12 cellular contexts compared by ENCODE assay signal in the genomic region with DNA sequence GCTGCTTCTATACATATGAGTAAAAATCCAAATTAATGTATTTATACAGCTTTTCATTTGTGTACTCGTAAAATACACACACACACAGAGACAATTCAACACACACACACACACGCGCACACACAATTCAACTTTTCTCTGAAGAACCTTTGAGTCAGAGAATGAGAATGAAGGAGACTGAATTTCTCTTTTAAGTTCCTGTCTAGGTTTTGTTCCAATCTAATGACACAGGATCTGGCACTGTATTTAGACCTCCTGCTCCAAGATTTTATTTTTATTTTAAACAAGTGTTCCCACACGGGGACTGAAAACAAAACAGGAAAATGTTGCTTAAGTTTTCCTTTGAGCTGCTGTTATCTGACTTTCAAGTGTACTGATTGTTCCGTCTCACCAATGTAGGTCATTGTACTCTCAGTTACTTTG.
DNase-seq lines count a peak whose midpoint lies in the region; ATAC-seq and TF ChIP-seq lines count a peak whose summit lies in the region.
"Had no signal": no experiment of that assay in that cellular context is flagged by ENCODE, and none has a peak within 500 bp of the region (broad histone marks: within the 10 kb centered on the region; RNA-seq: fewer than 3 reads in every experiment).

No MANE protein-coding gene starts in this region.

- no peaks in the 10 kb centered on the region for H3K9me3 Mint-ChIP-seq in endothelial cell (ENCODE audit: unreplicated experiment)
- H3K9me3 Mint-ChIP-seq: activated naive CD4-positive, alpha-beta T cell treated with anti-CD3 and anti-CD28 coated beads for 36 hours had no signal

- in situ Hi-C loops in GM23248 (cut with MboI): no loop called here

- H3K9ac ChIP-seq in GM23248: peak overlapping the region; percentile 24; the same call in 1 of the 2 replicates

- H3K4me3 Mint-ChIP-seq in endothelial cell (ENCODE audit: unreplicated experiment): no peak overlapping the region
- H3K4me3 Mint-ChIP-seq: activated naive CD4-positive, alpha-beta T cell treated with anti-CD3 and anti-CD28 coated beads for 36 hours had no signal

- H3K27ac Mint-ChIP-seq in endothelial cell (ENCODE audit: unreplicated experiment): peak overlapping the region; percentile 77
- H3K27ac Mint-ChIP-seq: activated naive CD4-positive, alpha-beta T cell treated with anti-CD3 and anti-CD28 coated beads for 36 hours had no signal

- no peaks in the 10 kb centered on the region for H4K20me1 ChIP-seq in GM23248 (ENCODE audit: insufficient read depth)

- peak overlapping the region; percentile 26 for H3K4me2 ChIP-seq in GM23248 (ENCODE audit: unreplicated experiment)

- peak; percentile 75 to 89 for ATAC-seq in right cardiac atrium

- peaks cover 27% of the 10 kb centered on the region for H3K4me1 Mint-ChIP-seq in endothelial cell (ENCODE audit: unreplicated experiment)

- peak overlapping the region; percentile 6; the same call in 1 of the 2 replicates for H3K4me3 ChIP-seq in GM23248
- no peak overlapping the region for H3K4me3 ChIP-seq in right cardiac atrium (ENCODE audit: low read length)

- H3K27ac ChIP-seq in GM23248 (peak overlapping the region; percentile 27; the same call in 1 of the 2 replicates), right cardiac atrium (ENCODE audit: low read length) (no peak overlapping the region)
- H3K27ac ChIP-seq: VCaP had no signal

- no peaks in the 10 kb centered on the region for H3K36me3 Mint-ChIP-seq in endothelial cell (ENCODE audit: low read depth, unreplicated experiment)

- no peak for TF ChIP-seq CTCF in endothelial cell (IDR thresholded peaks at IDR 0.05; ENCODE audit: unreplicated experiment)

- no peaks in the 10 kb centered on the region for H3K27me3 Mint-ChIP-seq in endothelial cell (ENCODE audit: unreplicated experiment)

- no peaks in the 10 kb centered on the region for H3K36me3 ChIP-seq in GM23248 (ENCODE audit: low read depth)
- H3K36me3 ChIP-seq: BE2C had no signal

- H3F3A ChIP-seq in GM23248 (ENCODE audit: insufficient read depth): peaks cover 4% of the 10 kb centered on the region; the same call in 1 of the 2 replicates

- 0 out of 2 replicates have a peak overlapping the region, but pooled peaks have one; percentile 39 for H2AFZ ChIP-seq in GM23248

- peaks cover 21% of the 10 kb centered on the region for H3K4me1 ChIP-seq in GM23248 (ENCODE audit: insufficient read depth)
- H3K4me1 ChIP-seq in right cardiac atrium (ENCODE audit: control insufficient read depth, insufficient read depth, low read length): peaks cover 11% of the 10 kb centered on the region
- H3K4me1 ChIP-seq: BE2C had no signal

- H3K79me2 ChIP-seq in GM23248 (ENCODE audit: insufficient read depth): no peaks in the 10 kb centered on the region

- DNase-seq in GM23248 (peak; percentile 58), endothelial cell (ENCODE audit: low spot score) (no peak), right cardiac atrium (peak in 2 of 3 donors; percentile 36 to 50), smooth muscle cell of the brain vasculature (ENCODE audit: low read depth, low spot score) (peak; percentile 54), SW 1271 (lab: John Stamatoyannopoulos, UW) (no peak), NCI-H1092 (lab: John Stamatoyannopoulos, UW) (no peak), NOMO-1 treated with dmso at 0.1 percent for 144 hours (lab: John Stamatoyannopoulos, UW; ENCODE audit: unreplicated experiment) (no peak)
- no peak for DNase-seq in activated effector memory CD4-positive, alpha-beta T cell treated with Interleukin-2 at 50 U/mL for 16 hours
- DNase-seq: activated naive CD4-positive, alpha-beta T cell treated with anti-CD3 and anti-CD28 coated beads for 36 hours; BE2C; DMS153 had no signal

- 34 to 36% methylated on average over 5 of the region's 5 CpGs for WGBS in GM23248 (ENCODE audit: low coverage in 1 of 2, low lambda C conversion rate in 2 of 2, missing lambda C conversion rate in 2 of 2), 2 experiments
- WGBS in right cardiac atrium: 14% methylated on average over 5 of the region's 5 CpGs

- H3K9me3 ChIP-seq in GM23248 (ENCODE audit: low read depth) (no peaks in the 10 kb centered on the region), right cardiac atrium (ENCODE audit: control insufficient read depth, low read length) (no peaks in the 10 kb centered on the region)
- H3K9me3 ChIP-seq: BE2C had no signal

- no peaks in the 10 kb centered on the region for H3K9me2 ChIP-seq in GM23248 (ENCODE audit: insufficient read depth)

- H3K27me3 ChIP-seq in GM23248 (replicated peaks; ENCODE audit: insufficient read depth): no peaks in the 10 kb centered on the region
- H3K27me3 ChIP-seq in right cardiac atrium (ENCODE audit: control insufficient read depth, insufficient read depth): no peaks in the 10 kb centered on the region
- H3K27me3 ChIP-seq: BE2C had no signal

- intact Hi-C loops in right cardiac atrium (cut with DNase I): no loop called here

Comparison
In these comparisons a context has a peak if more than half of its experiments do, and no peak if none do; other contexts are left out.
1. DNase-seq: peak in GM23248 (single experiment), right cardiac atrium (2 of 3) and smooth muscle cell of the brain vasculature (single experiment); none in endothelial cell (single experiment), SW 1271 (0 of 2), activated effector memory CD4-positive, alpha-beta T cell treated with Interleukin-2 at 50 U/mL for 16 hours (single experiment), NCI-H1092 (single experiment) and NOMO-1 treated with dmso at 0.1 percent for 144 hours (single experiment).